Comparison of ENCODE assay signal across 17 cellular contexts in the genomic region with DNA sequence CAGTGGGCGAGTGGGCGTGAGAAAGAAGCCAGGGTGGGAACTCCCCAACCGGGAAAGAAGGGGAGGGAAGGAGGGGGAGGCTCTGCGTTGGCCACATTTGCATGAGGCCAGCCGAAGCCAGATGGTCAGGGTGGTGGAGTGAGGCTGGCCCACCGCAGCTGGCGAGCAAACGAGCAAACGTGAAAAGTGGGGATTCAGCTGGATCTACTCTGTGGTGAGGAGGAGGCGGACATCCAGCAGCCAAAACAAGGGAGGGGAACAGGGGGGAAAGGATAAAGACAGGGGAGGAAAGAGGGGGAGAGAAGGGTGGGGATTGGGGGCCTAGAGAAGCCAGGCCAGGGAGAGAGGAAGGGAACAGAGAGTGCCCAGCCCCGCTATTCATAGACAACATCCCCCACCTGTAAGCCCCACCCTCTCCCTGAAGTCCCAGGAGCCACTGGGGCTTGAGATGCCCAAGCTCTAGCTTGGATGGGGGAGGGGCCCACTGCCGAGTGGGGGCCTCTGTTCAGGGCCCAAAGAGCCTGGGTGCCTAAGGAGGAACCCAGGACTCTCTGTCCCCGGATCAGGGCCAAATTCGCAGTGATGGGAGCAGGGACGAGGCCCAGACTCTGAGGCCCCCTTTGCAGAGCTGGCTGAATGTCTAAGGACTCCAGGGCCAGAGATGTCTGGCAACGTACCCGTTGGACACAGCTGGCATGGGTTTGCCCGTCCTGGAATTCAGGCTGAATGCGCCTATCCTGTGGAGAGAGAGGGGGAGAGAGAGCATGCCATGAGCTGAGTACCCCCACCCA. TPM values are rescaled to one million over a fixed set of nuclear protein-coding genes. Genes with fewer than 3 reads are reported as not detected.
DNase-seq lines count a peak whose midpoint lies in the region; ATAC-seq, FAIRE-seq and TF ChIP-seq lines count a peak whose summit lies in the region.
"Had no signal": no experiment of that assay in that cellular context is flagged by ENCODE, and none has a peak within 500 bp of the region (broad histone marks: within the 10 kb centered on the region; RNA-seq: fewer than 3 reads in every experiment).

No MANE protein-coding gene starts in this region.

- no peaks in the 10 kb centered on the region for H4K20me1 ChIP-seq in Karpas-422 (ENCODE audit: insufficient read depth, low read depth, low read length)

- H3K27ac ChIP-seq in Karpas-422 (ENCODE audit: low read length) (no peak overlapping the region), angular gyrus (ENCODE audit: low read depth, low read length) (peak overlapping the region; percentile 63), temporal lobe (ENCODE audit: low read depth, low read length) (peak overlapping the region; percentile 33)

- no peaks in the 10 kb centered on the region for H3K36me3 ChIP-seq in Karpas-422 (ENCODE audit: insufficient read depth, low read length)

- H3K4me2 ChIP-seq in Karpas-422 (ENCODE audit: low read depth, low read length, poor library complexity, severe bottlenecking), result peak overlapping the region; percentile 14

- TF ChIP-seq POLR2A in H54 (IDR thresholded peaks at IDR 0.05; ENCODE audit: low read depth, low read length) (no peak), GM18505 (IDR thresholded peaks at IDR 0.05; ENCODE audit: borderline replicate concordance, extremely low read depth, insufficient read depth, insufficient read length) (no peak)

- no peaks in the 10 kb centered on the region for H3K79me2 ChIP-seq in Karpas-422 (ENCODE audit: low read length)

- no peaks in the 10 kb centered on the region for H3K9me3 ChIP-seq in Karpas-422 (ENCODE audit: low read length)

- no peak for FAIRE-seq in H54 (lab: Jason Lieb, UNC)
- FAIRE-seq: G401.6, GM18507 had no signal

- peaks cover 10% of the 10 kb centered on the region for H3K4me1 ChIP-seq in Karpas-422 (ENCODE audit: low read length)

- no peaks in the 10 kb centered on the region for H3K27me3 ChIP-seq in Karpas-422 (ENCODE audit: low read length)

- H2AFZ ChIP-seq in Karpas-422 (ENCODE audit: low read length), result no peak overlapping the region

- peak overlapping the region; percentile 27; the same call in 1 of the 2 replicates for H3K9ac ChIP-seq in Karpas-422 (ENCODE audit: low read length)

- DNase-seq in Karpas-422, result peak; percentile 58
- peak; percentile 79 for DNase-seq in left kidney (ENCODE audit: low read depth, low spot score)
- no peak for DNase-seq in H54 (ENCODE audit: insufficient read length, low spot score)
- DNase-seq in GM03348 (ENCODE audit: low spot score), result no peak
- DNase-seq: activated CD4-positive, alpha-beta memory T cell treated with anti-CD3 and anti-CD28 coated beads for 36 hours; activated effector memory CD4-positive, alpha-beta T cell treated with anti-CD3 and anti-CD28 coated beads, Interleukin-2, amount 50 U/mL, for 16 hours; CD4-positive, alpha-beta T cell; NCI-H2081; SHP77 treated with DMSO at 0.1 percent for 48 hours; stimulated activated naive CD4-positive, alpha-beta T cell had no signal

- ATAC-seq in GM18505 (IDR thresholded peaks at IDR 0.05; ENCODE audit: unreplicated experiment), result no peak
- ATAC-seq: HCT116 had no signal

- H3K9me2 ChIP-seq in Karpas-422 (replicated peaks; ENCODE audit: insufficient read depth, low read length), result no peaks in the 10 kb centered on the region

- peak overlapping the region; percentile 18; the same call in 1 of the 2 replicates for H3K4me3 ChIP-seq in Karpas-422 (ENCODE audit: low read length)

RNA-seq across cellular contexts. Expression of a gene that starts 45.1 kb away (rescaled TPM):
- total RNA-seq in Karpas-422 (2014; rRNA removed; shearing (Covaris generic); ENCODE audit: low replicate concordance), result 0.63 and 2.4 TPM in 2 replicates
- 12.3 TPM for total RNA-seq in temporal lobe
- total RNA-seq: LHCN-M2 had no signal

Comparison
In these comparisons a context has a peak if more than half of its experiments do, and no peak if none do; other contexts are left out.
1. DNase-seq: peak in Karpas-422 (single experiment) and left kidney (single experiment); none in H54 (single experiment) and GM03348 (single experiment).